In genomic region chr7:78879206-78879605, GRCh38 we compare ENCODE assay signal across 1 cellular context.
TF ChIP-seq lines count a peak whose summit lies in the region.

No MANE protein-coding gene starts in this region.

TF ChIP-seq in WTC11, 78 proteins besides CTCF, POLR2A, EP300 and RAD21 (continued from another document):
- TF ChIP-seq ARID4B (CRISPR knock-in tag; IDR thresholded peaks at IDR 0.05; ENCODE audit: borderline replicate concordance) (no peak), ZNF423 (CRISPR knock-in tag; IDR thresholded peaks at IDR 0.05) (no peak), ZNF138 (CRISPR knock-in tag; conservative IDR thresholded peaks at IDR 0.05) (no peak), ZNF396 (CRISPR knock-in tag; IDR thresholded peaks at IDR 0.05; ENCODE audit: borderline replicate concordance) (no peak), SP1 (CRISPR knock-in tag; conservative IDR thresholded peaks at IDR 0.05) (no peak), ATF2 (CRISPR knock-in tag; IDR thresholded peaks at IDR 0.05; ENCODE audit: borderline replicate concordance, low read depth) (no peak), OVOL2 (CRISPR knock-in tag; IDR thresholded peaks at IDR 0.05; ENCODE audit: borderline replicate concordance) (no peak)
TF ChIP-seq in WTC11: peak in this region for 0.
